21 cellular contexts compared by ENCODE assay signal in the genomic region with DNA sequence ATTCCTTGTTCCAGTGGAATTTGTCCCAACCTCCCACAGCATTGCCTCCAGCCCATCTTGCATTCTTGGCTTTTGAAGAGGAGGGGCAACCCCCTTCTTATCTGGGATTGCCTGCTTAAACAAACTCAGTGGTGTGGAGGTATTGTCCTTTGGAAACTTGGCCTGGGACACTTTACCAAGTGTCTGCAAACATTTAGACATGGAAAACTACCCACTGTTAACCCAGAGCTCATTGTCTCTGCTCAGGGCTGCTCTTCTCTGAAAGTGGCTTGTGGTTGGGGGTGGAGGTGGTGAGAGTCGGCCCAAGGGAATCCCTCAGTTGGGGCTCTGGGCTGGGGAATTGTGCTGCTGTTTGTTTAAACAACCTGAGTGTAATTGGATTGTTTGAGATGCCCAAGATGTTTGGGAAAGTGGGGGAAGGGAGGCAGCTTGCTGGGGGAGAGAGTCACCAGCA.
DNase-seq lines count a peak whose midpoint lies in the region; ATAC-seq and TF ChIP-seq lines count a peak whose summit lies in the region.
"Had no signal": no experiment of that assay in that cellular context is flagged by ENCODE, and none has a peak within 500 bp of the region (broad histone marks: within the 10 kb centered on the region; RNA-seq: fewer than 3 reads in every experiment).

No MANE protein-coding gene starts in this region.

- peak overlapping the region; percentile 30 for H3K4me3 Mint-ChIP-seq in endodermal cell
- H3K4me3 Mint-ChIP-seq in naive thymus-derived CD4-positive, alpha-beta T cell, result no peak overlapping the region
- H3K4me3 Mint-ChIP-seq: natural killer cell treated with Interleukin-12 subunit alpha and Interleukin-12 subunit beta and Interleukin-15 and Interleukin-18, amount 100 ng/mL, for 72 hours had no signal

- intact Hi-C loops in right cardiac atrium (cut with DNase I), result loop anchor here in 1 of 4 donors (10.0 kb wide), 1 partner anchor 174 kb away; a partner anchor contains a TSS
- intact Hi-C loops in left ventricle myocardium inferior (cut with micrococcal nuclease), result loop anchor here (10.0 kb wide), 1 partner anchor 174 kb away; a partner anchor contains a TSS
- intact Hi-C loops in esophagus squamous epithelium (cut with DNase I), result no loop called here
- intact Hi-C loops in naive thymus-derived CD4-positive, alpha-beta T cell (cut with micrococcal nuclease), result loop anchor here in 1 of 2 donors (10.0 kb wide), 1 partner anchor 714 kb away; no protein-coding TSS in a partner anchor

- ATAC-seq in right cardiac atrium (peak; percentile 19 to 71), HG03460 (IDR thresholded peaks at IDR 0.05; ENCODE audit: unreplicated experiment) (no peak)
- no peak for ATAC-seq in naive thymus-derived CD4-positive, alpha-beta T cell
- ATAC-seq: gastroesophageal sphincter; natural killer cell treated with Interleukin-12 subunit alpha and Interleukin-12 subunit beta and Interleukin-15 and Interleukin-18, amount 100 ng/mL, for 72 hours; Right ventricle myocardium inferior had no signal

- H3K9ac ChIP-seq in endodermal cell (ENCODE audit: extremely low read depth, low read length, poor library complexity, severe bottlenecking) (peak overlapping the region; percentile 58), mesendoderm (ENCODE audit: low read length) (peak overlapping the region; percentile 19)

- H3K4ac ChIP-seq in mesendoderm (ENCODE audit: low read depth, low read length), result peak overlapping the region; percentile 96

- no peak overlapping the region for H4K5ac ChIP-seq in mesendoderm (ENCODE audit: low read length)

- no peak overlapping the region for H2AK5ac ChIP-seq in mesendoderm (ENCODE audit: low read length)

- WGBS in right cardiac atrium, result 21% methylated on average over 1 of the region's 1 CpG
- whole genome bisulfite sequencing in endodermal cell (ENCODE audit: insufficient coverage in 1 of 2, insufficient read length in 1 of 2), 2 experiments, result 0% methylated on average over 1 of the region's 1 CpG; no CpG with 5 or more reads in 1 of the 2 experiments
- WGBS in mesendoderm (ENCODE audit: extremely low coverage, insufficient coverage, low lambda C conversion rate), result no CpG with 5 or more reads among the region's 1 CpG
- 33 to 40% methylated on average over 1 of the region's 1 CpG for WGBS in esophagus squamous epithelium, 2 donors

- H3K23ac ChIP-seq in mesendoderm (ENCODE audit: low read length), result no peak overlapping the region

- peak overlapping the region; percentile 85 for H2BK5ac ChIP-seq in mesendoderm (ENCODE audit: low read length)

- no peaks in the 10 kb centered on the region for H3K36me3 Mint-ChIP-seq in endodermal cell (ENCODE audit: low read depth)
- no peaks in the 10 kb centered on the region for H3K36me3 Mint-ChIP-seq in naive thymus-derived CD4-positive, alpha-beta T cell
- H3K36me3 Mint-ChIP-seq: natural killer cell treated with Interleukin-12 subunit alpha and Interleukin-12 subunit beta and Interleukin-15 and Interleukin-18, amount 100 ng/mL, for 72 hours had no signal

- H3K18ac ChIP-seq in mesendoderm (ENCODE audit: low read length), result peak overlapping the region; percentile 86

- peak overlapping the region; percentile 66 for H3K56ac ChIP-seq in mesendoderm (ENCODE audit: low read length)

- no peak for TF ChIP-seq POLR2A in esophagus squamous epithelium (IDR thresholded peaks at IDR 0.05)

- H3K27ac ChIP-seq in right cardiac atrium (ENCODE audit: low read length), result no peak overlapping the region
- no peak overlapping the region for H3K27ac ChIP-seq in left ventricle myocardium inferior (replicated peaks)
- peak overlapping the region; percentile 42 for H3K27ac ChIP-seq in endodermal cell (ENCODE audit: low read depth, low read length)
- H3K27ac ChIP-seq in mesendoderm (ENCODE audit: low read depth, low read length), result peak overlapping the region; percentile 87
- H3K27ac ChIP-seq in esophagus squamous epithelium, result no peak overlapping the region
- H3K27ac ChIP-seq in naive thymus-derived CD4-positive, alpha-beta T cell (ENCODE audit: low read depth, low read length), result no peak overlapping the region
- H3K27ac ChIP-seq: epithelial cell of prostate, gastroesophageal sphincter, prostate gland, spleen, testis had no signal

- H3K79me1 ChIP-seq in mesendoderm (ENCODE audit: low read length), result no peaks in the 10 kb centered on the region

- H3K27me3 ChIP-seq in right cardiac atrium (ENCODE audit: control insufficient read depth, insufficient read depth) (no peaks in the 10 kb centered on the region), left ventricle myocardium inferior (ENCODE audit: low read depth) (no peaks in the 10 kb centered on the region), endodermal cell (ENCODE audit: control insufficient read depth, insufficient read depth, low read length, poor library complexity, severe bottlenecking) (no peaks in the 10 kb centered on the region), mesendoderm (ENCODE audit: insufficient read depth, low read length, poor library complexity) (no peaks in the 10 kb centered on the region), esophagus squamous epithelium (peaks cover 0 to 11% (median 0%) of the 10 kb centered on the region in 4 donors)
- H3K27me3 ChIP-seq in naive thymus-derived CD4-positive, alpha-beta T cell (ENCODE audit: control insufficient read depth in 2 of 2, insufficient read depth in 2 of 2, low read length in 2 of 2), result no peaks in the 10 kb centered on the region
- H3K27me3 ChIP-seq: spleen, testis had no signal

- H3K36me3 ChIP-seq in left ventricle myocardium inferior, result no peaks in the 10 kb centered on the region
- H3K36me3 ChIP-seq in endodermal cell (ENCODE audit: control insufficient read depth, insufficient read depth, low read length), result no peaks in the 10 kb centered on the region
- H3K36me3 ChIP-seq in mesendoderm (ENCODE audit: control insufficient read depth, insufficient read depth, low read length), result no peaks in the 10 kb centered on the region
- H3K36me3 ChIP-seq in esophagus squamous epithelium, result no peaks in the 10 kb centered on the region
- H3K36me3 ChIP-seq in naive thymus-derived CD4-positive, alpha-beta T cell (ENCODE audit: control insufficient read depth in 2 of 3, insufficient read depth in 3 of 3, low read length in 3 of 3), result no peaks in the 10 kb centered on the region
- H3K36me3 ChIP-seq: gastroesophageal sphincter, prostate gland, spleen had no signal

- no peak overlapping the region for H2BK15ac ChIP-seq in mesendoderm (replicated peaks; ENCODE audit: low read depth)

- H3K9me3 ChIP-seq in right cardiac atrium (ENCODE audit: control insufficient read depth, low read length) (no peaks in the 10 kb centered on the region), left ventricle myocardium inferior (replicated peaks) (no peaks in the 10 kb centered on the region), endodermal cell (ENCODE audit: control insufficient read depth, low read length) (peaks cover 18% of the 10 kb centered on the region), esophagus squamous epithelium (no peaks in the 10 kb centered on the region)
- H3K9me3 ChIP-seq in naive thymus-derived CD4-positive, alpha-beta T cell (ENCODE audit: control insufficient read depth in 2 of 3, low read length in 3 of 3), result no peaks in the 10 kb centered on the region
- H3K9me3 ChIP-seq: gastroesophageal sphincter, prostate gland, spleen, testis had no signal

- no peak for TF ChIP-seq CTCF in left ventricle myocardium inferior (IDR thresholded peaks at IDR 0.05; ENCODE audit: borderline replicate concordance)
- no peak for TF ChIP-seq CTCF in endodermal cell (conservative IDR thresholded peaks at IDR 0.05)
- no peak for TF ChIP-seq CTCF in esophagus squamous epithelium (IDR thresholded peaks at IDR 0.05)
- no peak for TF ChIP-seq CTCF in GM20000 (IDR thresholded peaks at IDR 0.05; ENCODE audit: extremely low read depth, missing control alignments)

- H3K4me1 ChIP-seq in right cardiac atrium (ENCODE audit: control insufficient read depth, insufficient read depth, low read length) (peaks cover 1% of the 10 kb centered on the region), left ventricle myocardium inferior (peaks cover 6% of the 10 kb centered on the region), endodermal cell (ENCODE audit: control insufficient read depth, insufficient read depth, low read length) (peaks cover 17% of the 10 kb centered on the region), mesendoderm (ENCODE audit: control insufficient read depth, low read depth, low read length) (peaks cover 7% of the 10 kb centered on the region), esophagus squamous epithelium (peaks cover 0 to 3% (median 0%) of the 10 kb centered on the region in 3 donors)
- H3K4me1 ChIP-seq in naive thymus-derived CD4-positive, alpha-beta T cell (ENCODE audit: control insufficient read depth in 2 of 2, insufficient read depth in 2 of 2, low read length in 2 of 2), result no peaks in the 10 kb centered on the region
- H3K4me1 ChIP-seq: gastroesophageal sphincter, prostate gland, spleen, testis had no signal

- H3K27me3 Mint-ChIP-seq in endodermal cell (ENCODE audit: insufficient read depth), result peaks cover 9% of the 10 kb centered on the region
- peaks cover 0 to 17% (median 10%) of the 10 kb centered on the region in 5 donors for H3K27me3 Mint-ChIP-seq in naive thymus-derived CD4-positive, alpha-beta T cell

- peak overlapping the region; percentile 30 for H2BK120ac ChIP-seq in mesendoderm (ENCODE audit: low read depth, low read length)

- no peak overlapping the region for H4K8ac ChIP-seq in mesendoderm (ENCODE audit: low read depth, low read length)

- peaks cover 5% of the 10 kb centered on the region for H3K9me3 Mint-ChIP-seq in endodermal cell
- H3K9me3 Mint-ChIP-seq in naive thymus-derived CD4-positive, alpha-beta T cell, result peaks cover 0 to 4% (median 0%) of the 10 kb centered on the region in 11 donors
- H3K9me3 Mint-ChIP-seq: natural killer cell treated with Interleukin-12 subunit alpha and Interleukin-12 subunit beta and Interleukin-15 and Interleukin-18, amount 100 ng/mL, for 72 hours had no signal

- POLR2A ChIA-PET in naive thymus-derived CD4-positive, alpha-beta T cell (lab: Charles Lee), result no interaction called here

- H3K4me1 Mint-ChIP-seq in endodermal cell, result peaks cover 43% of the 10 kb centered on the region
- H3K4me1 Mint-ChIP-seq in naive thymus-derived CD4-positive, alpha-beta T cell, result peaks cover 0 to 1% (median 0%) of the 10 kb centered on the region in 7 donors

- peak overlapping the region; percentile 94 for H3K27ac Mint-ChIP-seq in endodermal cell
- H3K27ac Mint-ChIP-seq in naive thymus-derived CD4-positive, alpha-beta T cell, result no peak overlapping the region
- H3K27ac Mint-ChIP-seq: natural killer cell treated with Interleukin-12 subunit alpha and Interleukin-12 subunit beta and Interleukin-15 and Interleukin-18, amount 100 ng/mL, for 72 hours had no signal

- no peaks in the 10 kb centered on the region for H3K79me2 ChIP-seq in mesendoderm (ENCODE audit: control insufficient read depth, insufficient read depth, low read length)

- H3K4me2 ChIP-seq in mesendoderm (ENCODE audit: low read length), result no peak overlapping the region

- no peak overlapping the region for H3K4me3 ChIP-seq in right cardiac atrium (ENCODE audit: low read length)
- H3K4me3 ChIP-seq in left ventricle myocardium inferior, result no peak overlapping the region
- H3K4me3 ChIP-seq in endodermal cell (ENCODE audit: low read length), result no peak overlapping the region
- H3K4me3 ChIP-seq in mesendoderm (ENCODE audit: low read length), result no peak overlapping the region
- no peak overlapping the region for H3K4me3 ChIP-seq in esophagus squamous epithelium
- H3K4me3 ChIP-seq in naive thymus-derived CD4-positive, alpha-beta T cell (ENCODE audit: low read length), result no peak overlapping the region
- H3K4me3 ChIP-seq: gastroesophageal sphincter, prostate gland, spleen, testis had no signal

- no peak for DNase-seq in right cardiac atrium
- no peak for DNase-seq in left ventricle myocardium inferior
- DNase-seq in endodermal cell, result peak; percentile 93
- DNase-seq in mesendoderm, result peak; percentile 97
- DNase-seq in esophagus squamous epithelium (lab: John Stamatoyannopoulos, UW), result no peak
- DNase-seq in GM20000 (ENCODE audit: low spot score), result no peak
- DNase-seq in naive thymus-derived CD4-positive, alpha-beta T cell, result no peak
- DNase-seq: aorta, C1 segment of cervical spinal cord, cortex of kidney, mammary epithelial cell, NCI-H1930, NCI-H446, spleen, testis had no signal

- CTCF ChIA-PET in naive thymus-derived CD4-positive, alpha-beta T cell (lab: Charles Lee), result no interaction called here

Comparison
In these comparisons a context has a peak if more than half of its experiments do, and no peak if none do; other contexts are left out.
1. ATAC-seq: peak in right cardiac atrium (2 of 2); none in HG03460 (single experiment) and naive thymus-derived CD4-positive, alpha-beta T cell (single experiment).
2. DNase-seq: peak in endodermal cell (single experiment) and mesendoderm (single experiment); none in right cardiac atrium (0 of 3), left ventricle myocardium inferior (single experiment), esophagus squamous epithelium (single experiment), GM20000 (single experiment) and naive thymus-derived CD4-positive, alpha-beta T cell (0 of 9).
3. H3K27ac ChIP-seq: peak in endodermal cell (single experiment) and mesendoderm (single experiment); none in right cardiac atrium (single experiment), left ventricle myocardium inferior (single experiment), esophagus squamous epithelium (0 of 4) and naive thymus-derived CD4-positive, alpha-beta T cell (single experiment).